2 cellular contexts compared by ENCODE assay signal in genomic region chr14:99570542-99571302, GRCh38.
TF ChIP-seq lines count a peak whose summit lies in the region.

No MANE protein-coding gene starts in this region.

TF ChIP-seq in neural cell, 6 proteins besides CTCF, POLR2A, EP300 and RAD21:
- TF ChIP-seq REST (IDR thresholded peaks at IDR 0.05; ENCODE audit: borderline replicate concordance) (no peak), EZH2 (IDR thresholded peaks at IDR 0.05; ENCODE audit: borderline replicate concordance, insufficient read depth, low read length, poor library complexity, severe bottlenecking) (no peak), SMC3 (conservative IDR thresholded peaks at IDR 0.05; ENCODE audit: poor library complexity) (no peak), POLR2AphosphoS5 (IDR thresholded peaks at IDR 0.05) (no peak), MXI1 (conservative IDR thresholded peaks at IDR 0.05; ENCODE audit: poor library complexity, severe bottlenecking) (no peak)

TF ChIP-seq in SK-N-SH, 30 proteins besides CTCF, POLR2A, EP300 and RAD21 (continued from another document):
- TF ChIP-seq PBX3 (IDR thresholded peaks at IDR 0.05) (no peak), RXRA (IDR thresholded peaks at IDR 0.05; ENCODE audit: borderline replicate concordance, low read depth) (no peak), IRF3 (IDR thresholded peaks at IDR 0.05; ENCODE audit: low read depth, low read length) (no peak), NFIC (IDR thresholded peaks at IDR 0.05; ENCODE audit: borderline replicate concordance) (no peak), MEF2A (IDR thresholded peaks at IDR 0.05; ENCODE audit: borderline replicate concordance, low read depth) (no peak), USF2 (IDR thresholded peaks at IDR 0.05; ENCODE audit: borderline replicate concordance, low read depth, low read length) (no peak), POLR2AphosphoS5 (IDR thresholded peaks at IDR 0.05; ENCODE audit: low read depth, low read length) (no peak), TAF1 (IDR thresholded peaks at IDR 0.05; ENCODE audit: borderline replicate concordance, low read depth, low read length) (no peak), GATA2 (CRISPR knock-in tag; IDR thresholded peaks at IDR 0.05) (no peak), FOXJ3 (CRISPR knock-in tag; IDR thresholded peaks at IDR 0.05) (no peak), TCF12 (IDR thresholded peaks at IDR 0.05) (no peak), RCOR1 (IDR thresholded peaks at IDR 0.05; ENCODE audit: low read length) (no peak), YY1 (IDR thresholded peaks at IDR 0.05; ENCODE audit: low read depth) (no peak), MXI1 (IDR thresholded peaks at IDR 0.05; ENCODE audit: low read depth, low read length) (no peak), RFX5 (IDR thresholded peaks at IDR 0.05; ENCODE audit: low read length) (no peak)
